8 cellular contexts compared by ENCODE assay signal in the genomic region with DNA sequence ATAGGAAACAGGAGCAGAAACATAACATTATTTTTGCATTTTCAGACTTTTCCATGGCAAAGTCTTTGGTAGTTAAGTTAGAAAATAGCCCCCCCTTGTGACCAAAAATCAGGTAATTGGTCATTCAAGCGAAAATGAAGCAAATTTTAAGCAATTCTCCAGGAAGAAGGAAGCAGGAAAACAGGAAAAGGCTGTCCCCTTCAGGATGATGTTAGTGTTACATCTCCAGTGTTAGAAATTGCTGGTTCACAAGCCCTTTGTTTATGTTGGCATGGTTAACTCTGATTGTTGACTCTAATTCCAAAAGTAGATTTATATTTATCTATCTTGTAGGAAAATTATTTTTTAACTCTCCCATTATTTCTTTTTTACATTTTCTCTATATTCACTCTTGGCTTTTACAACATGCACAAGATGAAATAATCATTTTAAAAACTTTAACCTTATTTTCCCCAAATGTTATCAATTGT. TPM values are rescaled to one million over a fixed set of nuclear protein-coding genes. Genes with fewer than 3 reads are reported as not detected.
DNase-seq lines count a peak whose midpoint lies in the region; ATAC-seq, FAIRE-seq and TF ChIP-seq lines count a peak whose summit lies in the region.

No MANE protein-coding gene starts in this region.

- peaks cover 0 to 2% of the 10 kb centered on the region in 2 donors for H3K27me3 Mint-ChIP-seq in natural killer cell (ENCODE audit: low read depth in 2 of 2)
- H3K27me3 Mint-ChIP-seq in natural killer cell treated with Interleukin-12 subunit alpha and Interleukin-12 subunit beta and Interleukin-15 and Interleukin-18, amount 100 ng/mL, for 72 hours = peaks cover 0 to 2% of the 10 kb centered on the region in 2 donors
- no peaks in the 10 kb centered on the region for H3K27me3 Mint-ChIP-seq in activated naive CD4-positive, alpha-beta T cell treated with anti-CD3 and anti-CD28 coated beads, Interleukin-2, amount 10 ng/mL, durations not matched to agents 7 days and 5 days

- no peaks in the 10 kb centered on the region for H3K27me3 ChIP-seq in parathyroid adenoma (ENCODE audit: control insufficient read depth, insufficient read depth, low read length)

- H3K4me3 ChIP-seq in parathyroid adenoma (ENCODE audit: low read depth, low read length) = no peak overlapping the region

- H3K36me3 ChIP-seq in parathyroid adenoma (ENCODE audit: control insufficient read depth, insufficient read depth, low read length) = no peaks in the 10 kb centered on the region

- no peak overlapping the region for H3K9ac ChIP-seq in parathyroid adenoma

- no peaks in the 10 kb centered on the region for H3K9me3 ChIP-seq in parathyroid adenoma (ENCODE audit: control insufficient read depth, low read length)

- H3K4me3 Mint-ChIP-seq in natural killer cell = no peak overlapping the region
- H3K4me3 Mint-ChIP-seq in natural killer cell treated with Interleukin-12 subunit alpha and Interleukin-12 subunit beta and Interleukin-15 and Interleukin-18, amount 100 ng/mL, for 72 hours = no peak overlapping the region
- H3K4me3 Mint-ChIP-seq in activated naive CD4-positive, alpha-beta T cell treated with anti-CD3 and anti-CD28 coated beads, Interleukin-2, amount 10 ng/mL, durations not matched to agents 7 days and 5 days = no peak overlapping the region

- no peaks in the 10 kb centered on the region for H3K4me1 ChIP-seq in parathyroid adenoma

- H3K27ac Mint-ChIP-seq in natural killer cell = no peak overlapping the region
- H3K27ac Mint-ChIP-seq in natural killer cell treated with Interleukin-12 subunit alpha and Interleukin-12 subunit beta and Interleukin-15 and Interleukin-18, amount 100 ng/mL, for 72 hours = no peak overlapping the region
- H3K27ac Mint-ChIP-seq in activated naive CD4-positive, alpha-beta T cell treated with anti-CD3 and anti-CD28 coated beads, Interleukin-2, amount 10 ng/mL, durations not matched to agents 7 days and 5 days = no peak overlapping the region

- H3K27ac ChIP-seq in parathyroid adenoma = no peak overlapping the region

- no peak overlapping the region for H3K4me2 ChIP-seq in parathyroid adenoma (ENCODE audit: low read length)

- ATAC-seq in natural killer cell (no peak), GM18909 (IDR thresholded peaks at IDR 0.05; ENCODE audit: poor library complexity, unreplicated experiment) (no peak)
- ATAC-seq in natural killer cell treated with Interleukin-12 subunit alpha and Interleukin-12 subunit beta and Interleukin-15 and Interleukin-18, amount 100 ng/mL, for 72 hours = no peak

- TF ChIP-seq CTCF in natural killer cell (IDR thresholded peaks at IDR 0.05) = peak; percentile 40
- TF ChIP-seq CTCF in parathyroid adenoma (IDR thresholded peaks at IDR 0.05) = peak; percentile 73

- H3K9me3 Mint-ChIP-seq in natural killer cell = no peaks in the 10 kb centered on the region
- no peaks in the 10 kb centered on the region for H3K9me3 Mint-ChIP-seq in natural killer cell treated with Interleukin-12 subunit alpha and Interleukin-12 subunit beta and Interleukin-15 and Interleukin-18, amount 100 ng/mL, for 72 hours
- H3K9me3 Mint-ChIP-seq in activated naive CD4-positive, alpha-beta T cell treated with anti-CD3 and anti-CD28 coated beads, Interleukin-2, amount 10 ng/mL, durations not matched to agents 7 days and 5 days = no peaks in the 10 kb centered on the region

- H3K4me1 Mint-ChIP-seq in natural killer cell = no peaks in the 10 kb centered on the region
- no peaks in the 10 kb centered on the region for H3K4me1 Mint-ChIP-seq in natural killer cell treated with Interleukin-12 subunit alpha and Interleukin-12 subunit beta and Interleukin-15 and Interleukin-18, amount 100 ng/mL, for 72 hours (ENCODE audit: low read depth in 2 of 2)
- no peaks in the 10 kb centered on the region for H3K4me1 Mint-ChIP-seq in activated naive CD4-positive, alpha-beta T cell treated with anti-CD3 and anti-CD28 coated beads, Interleukin-2, amount 10 ng/mL, durations not matched to agents 7 days and 5 days

- no peak for DNase-seq in natural killer cell
- DNase-seq in natural killer cell treated with Interleukin-12 subunit alpha and Interleukin-12 subunit beta and Interleukin-15 and Interleukin-18, amount 100 ng/mL, for 72 hours (ENCODE audit: low spot score) = no peak
- DNase-seq in NCI-H187 (lab: John Stamatoyannopoulos, UW) = peak; percentile 37 to 43
- peak; percentile 64 for DNase-seq in SW480 (ENCODE audit: low spot score)
- peak; percentile 53 to 56 for DNase-seq in frontal cortex (ENCODE audit: low spot score in 2 of 2)
- no peak for DNase-seq in activated naive CD4-positive, alpha-beta T cell treated with anti-CD3 and anti-CD28 coated beads, Interleukin-2, amount 10 ng/mL, durations not matched to agents 7 days and 5 days

- H2AFZ ChIP-seq in parathyroid adenoma = no peak overlapping the region

- H3K79me2 ChIP-seq in parathyroid adenoma = no peaks in the 10 kb centered on the region

- H3K36me3 Mint-ChIP-seq in natural killer cell = no peaks in the 10 kb centered on the region
- H3K36me3 Mint-ChIP-seq in natural killer cell treated with Interleukin-12 subunit alpha and Interleukin-12 subunit beta and Interleukin-15 and Interleukin-18, amount 100 ng/mL, for 72 hours = no peaks in the 10 kb centered on the region
- no peaks in the 10 kb centered on the region for H3K36me3 Mint-ChIP-seq in activated naive CD4-positive, alpha-beta T cell treated with anti-CD3 and anti-CD28 coated beads, Interleukin-2, amount 10 ng/mL, durations not matched to agents 7 days and 5 days

- intact Hi-C loops in natural killer cell (cut with micrococcal nuclease) = loop anchor here (1.0 kb wide), 1 partner anchor 320 kb away; no protein-coding TSS in a partner anchor

- peak; percentile 98 for FAIRE-seq in frontal cortex (lab: Jason Lieb, UNC)

- CTCF ChIA-PET in activated naive CD4-positive, alpha-beta T cell treated with anti-CD3 and anti-CD28 coated beads, Interleukin-2, amount 10 ng/mL, durations not matched to agents 7 days and 5 days (lab: Charles Lee) = interaction anchor here (1.0 to 1.5 kb wide), 3 partner anchors 12 to 308 kb away, joined by 3 to 6 read pairs (median 3); no protein-coding TSS in a partner anchor

RNA-seq across cellular contexts. Expression of gene GAS2L3, which starts 18.8 kb away (rescaled TPM):
- total RNA-seq in natural killer cell = 1 to 10 TPM in 2 of 3 donors, under 1 TPM in 1; 0.66 to 1.4 (median 1.0) TPM
- 1 to 10 TPM; 2.7 to 3.1 TPM for total RNA-seq in natural killer cell treated with Interleukin-12 subunit alpha and Interleukin-12 subunit beta and Interleukin-15 and Interleukin-18, amount 100 ng/mL, for 72 hours
- 66.0 TPM for total RNA-seq in frontal cortex

Comparison
In these comparisons a context has a peak if more than half of its experiments do, and no peak if none do; other contexts are left out.
1. DNase-seq: peak in NCI-H187 (2 of 2), SW480 (single experiment) and frontal cortex (2 of 2); none in natural killer cell (single experiment), natural killer cell treated with Interleukin-12 subunit alpha and Interleukin-12 subunit beta and Interleukin-15 and Interleukin-18, amount 100 ng/mL, for 72 hours (single experiment) and activated naive CD4-positive, alpha-beta T cell treated with anti-CD3 and anti-CD28 coated beads, Interleukin-2, amount 10 ng/mL, durations not matched to agents 7 days and 5 days (single experiment).
2. RNA of gene GAS2L3, which starts 18.8 kb away (total RNA-seq): 66.0 TPM in frontal cortex (single experiment); 2.7 to 3.1 TPM in natural killer cell treated with Interleukin-12 subunit alpha and Interleukin-12 subunit beta and Interleukin-15 and Interleukin-18, amount 100 ng/mL, for 72 hours and 0.66 to 1.4 TPM in natural killer cell; every median in the first group is over 10 times any median in the second.